In the genomic region with DNA sequence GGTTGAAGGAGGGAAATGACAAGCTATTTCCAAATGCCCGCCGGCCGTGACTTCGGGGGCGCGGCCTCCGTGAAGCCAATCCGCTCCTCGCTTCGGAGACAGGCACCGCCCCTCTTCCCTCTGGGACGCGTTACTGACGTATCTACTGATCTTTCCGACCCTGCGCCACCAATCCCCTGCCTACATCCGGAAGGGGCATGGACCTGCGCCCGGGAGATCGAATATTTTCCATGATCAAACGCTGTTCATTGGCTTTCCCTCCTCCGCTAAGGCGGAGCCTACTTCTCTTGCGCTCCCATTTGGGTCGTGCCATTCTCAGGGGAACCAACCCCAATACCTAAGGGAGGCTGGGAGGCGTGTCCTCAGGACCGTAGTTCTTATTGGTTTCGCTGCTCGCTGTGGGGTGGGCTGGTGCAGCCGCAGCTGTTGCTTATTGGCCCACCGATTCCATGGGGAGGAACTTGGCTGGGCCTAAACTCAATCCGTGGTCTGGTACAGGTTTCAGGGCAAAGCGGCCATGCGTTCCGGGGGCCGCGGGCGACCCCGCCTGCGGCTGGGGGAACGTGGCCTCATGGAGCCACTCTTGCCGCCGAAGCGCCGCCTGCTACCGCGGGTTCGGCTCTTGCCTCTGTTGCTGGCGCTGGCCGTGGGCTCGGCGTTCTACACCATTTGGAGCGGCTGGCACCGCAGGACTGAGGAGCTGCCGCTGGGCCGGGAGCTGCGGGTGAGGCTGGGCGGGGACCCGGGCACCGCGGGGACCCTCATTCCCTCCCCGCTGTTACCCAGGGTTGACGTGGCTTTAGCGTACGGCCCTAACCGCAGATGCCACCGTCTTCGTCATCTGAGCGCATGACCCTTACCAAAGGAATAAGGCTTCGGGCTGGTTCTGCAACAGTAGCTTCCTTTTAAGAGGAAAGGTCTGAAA, we compare ENCODE assay signal across 8 cellular contexts. TPM values are rescaled to one million over a fixed set of nuclear protein-coding genes. Genes with fewer than 3 reads are reported as not detected.
DNase-seq lines count a peak whose midpoint lies in the region; ATAC-seq and TF ChIP-seq lines count a peak whose summit lies in the region.

A gene (plus strand): TSS at position 480 of the 925 bp plus-strand sequence. CDS start 38 bp downstream, at position 518.

- H3K27ac Mint-ChIP-seq in activated naive CD8-positive, alpha-beta T cell treated with anti-CD3 and anti-CD28 coated beads for 36 hours: peak within 1 kb of the TSS; percentile 96
- H3K27ac Mint-ChIP-seq in glutamatergic neuron (ENCODE audit: unreplicated experiment): peak within 1 kb of the TSS; percentile 93

- peaks cover 9% of the 10 kb centered on the region for H4K20me1 ChIP-seq in osteoblast (ENCODE audit: insufficient read depth, low read length)

- no peaks in the 10 kb centered on the region for H3K27me3 ChIP-seq in osteoblast (ENCODE audit: insufficient read depth, low read length)
- no peaks in the 10 kb centered on the region for H3K27me3 ChIP-seq in thymus (ENCODE audit: control insufficient read depth, insufficient read depth)

- peaks cover 19% of the 10 kb centered on the region for H3K4me1 Mint-ChIP-seq in activated naive CD8-positive, alpha-beta T cell treated with anti-CD3 and anti-CD28 coated beads for 36 hours
- peaks cover 2% of the 10 kb centered on the region for H3K4me1 Mint-ChIP-seq in glutamatergic neuron (ENCODE audit: low read depth, unreplicated experiment)

- H3K36me3 Mint-ChIP-seq in activated naive CD8-positive, alpha-beta T cell treated with anti-CD3 and anti-CD28 coated beads for 36 hours: peaks cover 48% of the 10 kb centered on the region
- H3K36me3 Mint-ChIP-seq in glutamatergic neuron (ENCODE audit: unreplicated experiment): no peaks in the 10 kb centered on the region

- DNase-seq in GM10248 (ENCODE audit: extremely low spot score) (peak; percentile 95), NCI-H1105 (lab: John Stamatoyannopoulos, UW) (peak; percentile 100), SKM-1 treated with dmso at 0.1 percent for 144 hours (lab: John Stamatoyannopoulos, UW; ENCODE audit: unreplicated experiment) (peak; percentile 90), glutamatergic neuron (peak; percentile 96), osteoblast (ENCODE audit: insufficient read length, low spot score, missing footprints) (peak; percentile 99)
- DNase-seq in activated naive CD8-positive, alpha-beta T cell treated with anti-CD3 and anti-CD28 coated beads for 36 hours: peak; percentile 98

- H3K27me3 Mint-ChIP-seq in activated naive CD8-positive, alpha-beta T cell treated with anti-CD3 and anti-CD28 coated beads for 36 hours: no peaks in the 10 kb centered on the region
- H3K27me3 Mint-ChIP-seq in glutamatergic neuron (ENCODE audit: unreplicated experiment): peaks cover 2% of the 10 kb centered on the region

- H3K36me3 ChIP-seq in osteoblast (ENCODE audit: insufficient read depth, low read length) (peaks cover 17% of the 10 kb centered on the region), thymus (ENCODE audit: control insufficient read depth, insufficient read depth) (peaks cover 21% of the 10 kb centered on the region)

- under 1% methylated on average over 70 of the region's 70 CpGs for WGBS in thymus

- peak within 1 kb of the TSS; percentile 99 for H3K4me3 ChIP-seq in osteoblast (ENCODE audit: insufficient read depth, low read length)
- H3K4me3 ChIP-seq in thymus (ENCODE audit: low read length): peak within 1 kb of the TSS; percentile 69

- H3K4me3 Mint-ChIP-seq in activated naive CD8-positive, alpha-beta T cell treated with anti-CD3 and anti-CD28 coated beads for 36 hours: peak within 1 kb of the TSS; percentile 98
- peak within 1 kb of the TSS; percentile 99 for H3K4me3 Mint-ChIP-seq in glutamatergic neuron (ENCODE audit: unreplicated experiment)

- H3K9me3 ChIP-seq in osteoblast (ENCODE audit: low read depth, low read length) (no peaks in the 10 kb centered on the region), thymus (ENCODE audit: control insufficient read depth) (no peaks in the 10 kb centered on the region)

- no peak for TF ChIP-seq CTCF in GM10248 (IDR thresholded peaks at IDR 0.05; ENCODE audit: control extremely low read depth, extremely low read depth, low read depth, missing control alignments)
- TF ChIP-seq CTCF in glutamatergic neuron (IDR thresholded peaks at IDR 0.05; ENCODE audit: partially characterized antibody, unreplicated experiment): no peak
- TF ChIP-seq CTCF in osteoblast (IDR thresholded peaks at IDR 0.05; ENCODE audit: extremely low read depth, low read depth, low read length): no peak

- H3K9me3 Mint-ChIP-seq in activated naive CD8-positive, alpha-beta T cell treated with anti-CD3 and anti-CD28 coated beads for 36 hours: no peaks in the 10 kb centered on the region
- peaks cover 7% of the 10 kb centered on the region for H3K9me3 Mint-ChIP-seq in glutamatergic neuron (ENCODE audit: unreplicated experiment)

- H3K4me1 ChIP-seq in osteoblast (ENCODE audit: insufficient read depth, low read length) (peaks cover 14% of the 10 kb centered on the region), thymus (ENCODE audit: control insufficient read depth, insufficient read depth, low read length) (peaks cover 10% of the 10 kb centered on the region)

- peak within 1 kb of the TSS; percentile 95 for H2AFZ ChIP-seq in osteoblast (ENCODE audit: low read length)

- peaks cover 32% of the 10 kb centered on the region for H3K79me2 ChIP-seq in osteoblast (ENCODE audit: insufficient read depth, low read length)

- ATAC-seq in HG02623 (IDR thresholded peaks at IDR 0.05; ENCODE audit: unreplicated experiment): peak; percentile 85

- CTCF ChIA-PET in GM10248 (lab: Yijun Ruan, JAX): interaction anchor here (0.6 to 6.0 kb wide), 30 partner anchors 13 to 278 kb away, joined by 3 to 100 read pairs (median 5); a partner anchor contains a TSS

- H3K27ac ChIP-seq in osteoblast (ENCODE audit: low read depth, low read length) (peak within 1 kb of the TSS; percentile 93), thymus (ENCODE audit: low read depth) (peak within 1 kb of the TSS; percentile 77)

- POLR2A ChIA-PET in GM10248 (lab: Yijun Ruan, JAX): interaction anchor here (0.6 to 1.4 kb wide), 6 partner anchors 11 to 65 kb away, joined by 3 to 9 read pairs (median 4); no protein-coding TSS in a partner anchor

- peak within 1 kb of the TSS; percentile 100 for H3K4me2 ChIP-seq in osteoblast (ENCODE audit: insufficient read depth, low read length)

RNA-seq across cellular contexts. Expression of the gene that starts here (rescaled TPM):
- 10 to 100 TPM; 16.4 to 16.7 TPM for total RNA-seq in activated naive CD8-positive, alpha-beta T cell treated with anti-CD3 and anti-CD28 coated beads for 36 hours
- total RNA-seq in glutamatergic neuron (ENCODE audit: unreplicated experiment): 2.6 TPM
- total RNA-seq in osteoblast: 15.6 and 16.5 TPM in 2 replicates
- polyA plus RNA-seq in thymus: 8.2 TPM

Comparison
In these comparisons a context has a peak if more than half of its experiments do, and no peak if none do; other contexts are left out.
1. Peak in every context shown above with its lines: DNase-seq, ATAC-seq, H3K4me3 ChIP-seq and H3K27ac ChIP-seq.